21 cellular contexts compared by ENCODE assay signal in genomic region chr3:106466881-106467280, GRCh38.
DNase-seq lines count a peak whose midpoint lies in the region; ATAC-seq, FAIRE-seq and TF ChIP-seq lines count a peak whose summit lies in the region.
"Had no signal": no experiment of that assay in that cellular context is flagged by ENCODE, and none has a peak within 500 bp of the region (broad histone marks: within the 10 kb centered on the region; RNA-seq: fewer than 3 reads in every experiment).

No MANE protein-coding gene starts in this region.

- H3K27ac ChIP-seq in lower lobe of right lung, result no peak overlapping the region
- no peak overlapping the region for H3K27ac ChIP-seq in CD4-positive, alpha-beta T cell (ENCODE audit: low read depth, low read length)

- POLR2A ChIA-PET in CD4-positive, alpha-beta T cell (lab: Charles Lee), result no interaction called here

- ATAC-seq in sciatic nerve (peak; percentile 10), lower lobe of right lung (no peak)
- no peak for ATAC-seq in CD4-positive, alpha-beta T cell (ENCODE audit: poor library complexity)
- ATAC-seq: HCT116 had no signal

- peak; percentile 5 for DNase-seq in HuH-7 (ENCODE audit: low spot score)
- peak; percentile 29 for DNase-seq in OCI-M1 (lab: John Stamatoyannopoulos, UW)
- no peak for DNase-seq in bronchial epithelial cell (ENCODE audit: low read depth)
- DNase-seq in sciatic nerve (ENCODE audit: low spot score), result no peak
- no peak for DNase-seq in epidermal melanocyte (ENCODE audit: insufficient read length, low spot score)
- no peak for DNase-seq in lower lobe of right lung
- no peak for DNase-seq in CD4-positive, alpha-beta T cell
- DNase-seq: C1 segment of cervical spinal cord; CD4-positive, CD25-positive, alpha-beta regulatory T cell; DMS153; DMS79; GDM1; GOT3; H7; HFFc6 had no signal

- H3K4me1 ChIP-seq in lower lobe of right lung, result no peaks in the 10 kb centered on the region

- no peaks in the 10 kb centered on the region for H3K4me1 Mint-ChIP-seq in CD4-positive, alpha-beta T cell (ENCODE audit: low read depth)
- H3K4me1 Mint-ChIP-seq: B cell had no signal

- H3K36me3 Mint-ChIP-seq in CD4-positive, alpha-beta T cell (ENCODE audit: low read depth), result no peaks in the 10 kb centered on the region

- TF ChIP-seq CTCF in bronchial epithelial cell (IDR thresholded peaks at IDR 0.05; ENCODE audit: insufficient read depth, low read length, severe bottlenecking) (no peak), lower lobe of right lung (IDR thresholded peaks at IDR 0.05) (no peak)
- TF ChIP-seq CTCF in CD4-positive, alpha-beta T cell (IDR thresholded peaks at IDR 0.05), result no peak

- intact Hi-C loops in sciatic nerve (cut with DNase I), result no loop called here
- intact Hi-C loops in lower lobe of right lung (cut with DNase I), result no loop called here
- intact Hi-C loops in CD4-positive, alpha-beta T cell (cut with DNase I, micrococcal nuclease), result no loop called here

- H3K4me3 Mint-ChIP-seq in CD4-positive, alpha-beta T cell, result no peak overlapping the region
- H3K4me3 Mint-ChIP-seq: B cell; CD4-positive, CD25-positive, alpha-beta regulatory T cell; HFFc6; IgD-negative memory B cell had no signal

- no peak overlapping the region for H3K27ac Mint-ChIP-seq in CD4-positive, alpha-beta T cell
- H3K27ac Mint-ChIP-seq: B cell; CD4-positive, CD25-positive, alpha-beta regulatory T cell; HFFc6; IgD-negative memory B cell had no signal

- H3K36me3 ChIP-seq in bronchial epithelial cell (ENCODE audit: control insufficient read depth, insufficient read depth, low read length) (no peaks in the 10 kb centered on the region), lower lobe of right lung (no peaks in the 10 kb centered on the region)

- no peaks in the 10 kb centered on the region for H3K27me3 Mint-ChIP-seq in CD4-positive, alpha-beta T cell
- H3K27me3 Mint-ChIP-seq: B cell; CD4-positive, CD25-positive, alpha-beta regulatory T cell; IgD-negative memory B cell had no signal

- peak; percentile 62 for FAIRE-seq in bronchial epithelial cell (lab: Jason Lieb, UNC)
- FAIRE-seq: GM12892, GM18507, HTR-8/SVneo had no signal

- H3K9me3 Mint-ChIP-seq in CD4-positive, alpha-beta T cell, result peaks cover 2% of the 10 kb centered on the region

- no peaks in the 10 kb centered on the region for H3K9me3 ChIP-seq in lower lobe of right lung
- H3K9me3 ChIP-seq in CD4-positive, alpha-beta T cell (ENCODE audit: control insufficient read depth, low read length), result no peaks in the 10 kb centered on the region

- no peak overlapping the region for H3K4me3 ChIP-seq in bronchial epithelial cell (ENCODE audit: low read depth, low read length)
- H3K4me3 ChIP-seq in lower lobe of right lung, result no peak overlapping the region

- H3K27me3 ChIP-seq in bronchial epithelial cell (ENCODE audit: control insufficient read depth, insufficient read depth, low read length) (no peaks in the 10 kb centered on the region), lower lobe of right lung (ENCODE audit: low read depth) (no peaks in the 10 kb centered on the region)
- no peaks in the 10 kb centered on the region for H3K27me3 ChIP-seq in CD4-positive, alpha-beta T cell (ENCODE audit: control insufficient read depth, insufficient read depth, low read length)

- CTCF ChIA-PET in CD4-positive, alpha-beta T cell (lab: Charles Lee), result no interaction called here

Comparison
In these comparisons a context has a peak if more than half of its experiments do, and no peak if none do; other contexts are left out.
1. DNase-seq: peak in HuH-7 (single experiment) and OCI-M1 (single experiment); none in bronchial epithelial cell (single experiment), sciatic nerve (single experiment), epidermal melanocyte (single experiment), lower lobe of right lung (single experiment) and CD4-positive, alpha-beta T cell (0 of 10).